ENCODE assay signal across 17 cellular contexts in the genomic region with DNA sequence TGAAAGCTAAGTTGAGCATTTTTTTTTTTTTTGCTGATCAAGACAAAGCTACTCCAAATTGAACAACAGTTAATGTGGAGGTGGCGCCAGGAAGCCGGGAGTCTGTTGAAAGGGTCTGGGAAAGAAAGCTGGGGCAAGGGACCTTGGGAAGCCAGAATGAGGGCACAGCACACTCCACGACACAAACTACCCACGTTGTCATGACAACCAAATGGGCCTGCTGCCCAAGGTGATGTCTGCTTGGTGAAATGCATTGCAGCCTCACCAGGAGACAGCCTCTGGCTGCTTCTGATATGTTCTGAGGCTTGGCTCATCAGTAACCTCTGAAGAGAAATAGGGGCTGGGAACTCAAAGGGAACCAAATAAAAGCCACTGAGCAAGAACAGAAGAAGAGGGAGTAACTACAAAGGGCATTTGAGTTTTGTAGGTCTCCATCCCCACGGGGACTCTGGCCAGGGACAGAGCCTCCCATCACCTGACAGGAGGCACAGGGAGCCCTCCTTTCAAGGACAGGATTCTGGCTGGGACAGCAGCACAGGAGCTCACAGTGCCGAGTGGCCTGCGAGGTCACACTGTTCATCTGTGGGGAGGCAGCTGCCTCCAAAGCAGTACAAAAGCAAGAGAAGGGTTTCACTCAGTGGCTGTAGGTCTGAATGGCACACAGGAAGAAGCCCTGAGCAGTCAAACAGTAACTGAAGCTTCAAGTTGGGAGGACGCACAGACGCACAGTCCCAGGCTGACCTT. TPM values are rescaled to one million over a fixed set of nuclear protein-coding genes. Genes with fewer than 3 reads are reported as not detected.
A peak's percentile ranks its signal among the peaks of the same experiment; 100 is the strongest.
DNase-seq lines count a peak whose midpoint lies in the region; ATAC-seq, FAIRE-seq and TF ChIP-seq lines count a peak whose summit lies in the region.
"Had no signal": no experiment of that assay in that cellular context is flagged by ENCODE, and none has a peak within 500 bp of the region (broad histone marks: within the 10 kb centered on the region; RNA-seq: fewer than 3 reads in every experiment).

No MANE protein-coding gene starts in this region.

- no peak for ATAC-seq in K562
- ATAC-seq in HG03280 (IDR thresholded peaks at IDR 0.05; ENCODE audit: unreplicated experiment) = no peak
- ATAC-seq: pancreas, upper lobe of right lung had no signal

- TF ChIP-seq CTCF in K562 (IDR thresholded peaks at IDR 0.05 in 2 of 3, conservative IDR thresholded peaks at IDR 0.05 in 1 of 3; ENCODE audit: insufficient read depth in 2 of 3, low read depth in 1 of 3, low read length in 3 of 3) (no peak), GM10248 (IDR thresholded peaks at IDR 0.05; ENCODE audit: control extremely low read depth, extremely low read depth, low read depth, missing control alignments) (no peak)

- H2AK5ac ChIP-seq in mesendoderm (ENCODE audit: low read length) = no peak overlapping the region

- TF ChIP-seq POLR2A in K562 (conservative IDR thresholded peaks at IDR 0.05) = no peak

- H3K4me3 ChIP-seq in K562 (no peak overlapping the region), mesendoderm (ENCODE audit: low read length) (no peak overlapping the region), small intestine (ENCODE audit: low read depth in 1 of 2, low read length in 2 of 2) (no peak overlapping the region)
- H3K4me3 ChIP-seq: BLaER1, breast epithelium, pancreas, upper lobe of right lung had no signal

- H4K20me1 ChIP-seq in K562 (replicated peaks; ENCODE audit: control insufficient read depth, insufficient read depth, low read length) = peaks cover 7% of the 10 kb centered on the region; the same call in 1 of the 2 replicates
- H4K20me1 ChIP-seq: BLaER1 had no signal

- no peak overlapping the region for H3K18ac ChIP-seq in mesendoderm (ENCODE audit: low read length)

- H3K79me2 ChIP-seq in K562 (ENCODE audit: control insufficient read depth, insufficient read depth, low read length) (no peaks in the 10 kb centered on the region), mesendoderm (ENCODE audit: control insufficient read depth, insufficient read depth, low read length) (no peaks in the 10 kb centered on the region)

- no peak overlapping the region for H2AFZ ChIP-seq in K562 (ENCODE audit: low read depth, low read length)

- H3K56ac ChIP-seq in mesendoderm (ENCODE audit: low read length) = no peak overlapping the region

- POLR2A ChIA-PET in K562 (lab: Yijun Ruan, JAX) = interaction anchor here (0.6 kb wide), 1 partner anchor 11 kb away, joined by 3 read pairs; no protein-coding TSS in a partner anchor
- POLR2A ChIA-PET in GM10248 (lab: Yijun Ruan, JAX) = interaction anchor here (0.7 kb wide), 1 partner anchor 1489 kb away, joined by 4 read pairs; no protein-coding TSS in a partner anchor

- no peak for TF ChIP-seq EP300 in K562 (IDR thresholded peaks at IDR 0.05; ENCODE audit: low read length)

- H3K27ac ChIP-seq in K562 (ENCODE audit: extremely low read depth, low read depth, low read length) (no peak overlapping the region), mesendoderm (ENCODE audit: low read depth, low read length) (no peak overlapping the region), small intestine (ENCODE audit: low read depth in 1 of 2, low read length in 1 of 2) (no peak overlapping the region)
- H3K27ac ChIP-seq: BLaER1, breast epithelium, pancreas, upper lobe of right lung had no signal

- no peaks in the 10 kb centered on the region for H3K9me1 ChIP-seq in K562 (ENCODE audit: control insufficient read depth, insufficient read depth, low read length)

- H4K8ac ChIP-seq in mesendoderm (ENCODE audit: low read depth, low read length) = no peak overlapping the region

- FAIRE-seq in K562 (lab: Jason Lieb, UNC) (no peak), small intestine (lab: Jason Lieb, UNC) (no peak)
- FAIRE-seq: pancreas had no signal

- no peak overlapping the region for H2BK5ac ChIP-seq in mesendoderm (ENCODE audit: low read length)

- H3K27me3 ChIP-seq in K562 (ENCODE audit: control insufficient read depth in 2 of 2, insufficient read depth in 2 of 2, low read length in 2 of 2) (peaks cover 8 to 62% of the 10 kb centered on the region in 2 experiments; a peak in 4 of 5 replicates), mesendoderm (ENCODE audit: insufficient read depth, low read length, poor library complexity) (no peaks in the 10 kb centered on the region), small intestine (ENCODE audit: control insufficient read depth in 2 of 2, insufficient read depth in 2 of 2, low read length in 2 of 2) (no peaks in the 10 kb centered on the region)
- H3K27me3 ChIP-seq: BLaER1, breast epithelium, pancreas, upper lobe of right lung had no signal

- intact Hi-C loops in K562 (cut with micrococcal nuclease) = no loop called here

- no peak overlapping the region for H4K5ac ChIP-seq in mesendoderm (ENCODE audit: low read length)

- H3K23ac ChIP-seq in mesendoderm (ENCODE audit: low read length) = no peak overlapping the region

- H3K9ac ChIP-seq in K562 (ENCODE audit: insufficient read depth in 1 of 2, low read depth in 2 of 2, low read length in 2 of 2) = no peak overlapping the region
- H3K9ac ChIP-seq in mesendoderm (ENCODE audit: low read length) = no peak overlapping the region
- H3K9ac ChIP-seq: BLaER1 had no signal

- no peak for TF ChIP-seq RAD21 in K562 (CRISPR knock-in tag; conservative IDR thresholded peaks at IDR 0.05 in 1 of 2, IDR thresholded peaks at IDR 0.05 in 1 of 2)

- H3K9me3 ChIP-seq in K562 (replicated peaks; ENCODE audit: control insufficient read depth, insufficient read depth, low read depth, low read length) (no peaks in the 10 kb centered on the region), small intestine (ENCODE audit: control insufficient read depth, low read depth) (no peaks in the 10 kb centered on the region)
- H3K9me3 ChIP-seq: BLaER1, breast epithelium, pancreas, upper lobe of right lung had no signal

- no peak overlapping the region for H3K4ac ChIP-seq in mesendoderm (ENCODE audit: low read depth, low read length)

- no peak overlapping the region for H2BK15ac ChIP-seq in mesendoderm (replicated peaks; ENCODE audit: low read depth)

- no TSS peak for BruUV-seq in K562 (replicated peaks; lab: Mats Ljungman, UMichigan)

- CTCF ChIA-PET in K562 (lab: Yijun Ruan, JAX; ENCODE audit: low intra/inter-chr PET ratio) = no interaction called here
- CTCF ChIA-PET in GM10248 (lab: Yijun Ruan, JAX) = interaction anchor here (0.9 to 1.0 kb wide), 2 partner anchors 14 to 1661 kb away, joined by 3 read pairs; no protein-coding TSS in a partner anchor

- H3K36me3 ChIP-seq in K562 (ENCODE audit: control insufficient read depth, insufficient read depth, low read length) = no peaks in the 10 kb centered on the region
- H3K36me3 ChIP-seq in mesendoderm (ENCODE audit: control insufficient read depth, insufficient read depth, low read length) = no peaks in the 10 kb centered on the region
- H3K36me3 ChIP-seq in small intestine (ENCODE audit: control insufficient read depth in 2 of 2, insufficient read depth in 2 of 2, low read length in 2 of 2) = no peaks in the 10 kb centered on the region
- H3K36me3 ChIP-seq: BLaER1, breast epithelium, pancreas, upper lobe of right lung had no signal

- no peaks in the 10 kb centered on the region for H3K79me1 ChIP-seq in mesendoderm (ENCODE audit: low read length)

- H2BK120ac ChIP-seq in mesendoderm (ENCODE audit: low read depth, low read length) = no peak overlapping the region

- no peak overlapping the region for H3K4me2 ChIP-seq in K562 (ENCODE audit: insufficient read depth, low read length)
- no peak overlapping the region for H3K4me2 ChIP-seq in mesendoderm (ENCODE audit: low read length)
- H3K4me2 ChIP-seq: BLaER1 had no signal

- no peaks in the 10 kb centered on the region for H3K4me1 ChIP-seq in K562 (replicated peaks in 1 of 2; ENCODE audit: control insufficient read depth in 2 of 2, insufficient read depth in 2 of 2, low read length in 2 of 2)
- H3K4me1 ChIP-seq in mesendoderm (ENCODE audit: control insufficient read depth, low read depth, low read length) = peaks cover 6% of the 10 kb centered on the region
- no peaks in the 10 kb centered on the region for H3K4me1 ChIP-seq in small intestine (ENCODE audit: control insufficient read depth in 2 of 2, insufficient read depth in 1 of 2, low read depth in 1 of 2, low read length in 1 of 2)
- H3K4me1 ChIP-seq: breast epithelium, pancreas, upper lobe of right lung had no signal

- in situ Hi-C loops in K562 (cut with MboI) = loop anchor here (5.0 to 25.0 kb wide), 5 partner anchors 50 to 1670 kb away; a partner anchor contains a TSS

- WGBS in K562 (ENCODE audit: insufficient coverage, low coverage, missing lambda C conversion rate) = 0% methylated on average over 9 of the region's 9 CpGs
- WGBS in mesendoderm (ENCODE audit: extremely low coverage, insufficient coverage, low lambda C conversion rate) = no CpG with 5 or more reads among the region's 9 CpGs
- WGBS in small intestine, 3 donors = 68 to 79% (median 69%) methylated on average over 9 of the region's 9 CpGs

- peak; percentile 65 for DNase-seq in DMS79 (lab: John Stamatoyannopoulos, UW)
- peak; percentile 6 for DNase-seq in NCI-H128 (lab: John Stamatoyannopoulos, UW; ENCODE audit: unreplicated experiment)
- no peak for DNase-seq in K562 (ENCODE audit: extremely low read depth in 1 of 4, low spot score in 3 of 4)
- peak; percentile 62 for DNase-seq in mesendoderm
- DNase-seq in small intestine = no peak
- DNase-seq in GM10248 (ENCODE audit: extremely low spot score) = no peak
- no peak for DNase-seq in 8988T
- DNase-seq: activated CD4-positive, alpha-beta T cell treated with anti-CD3 and anti-CD28 coated beads, Interleukin-2, amount 50 U/mL, for 1 hour; activated naive CD4-positive, alpha-beta T cell treated with anti-CD3 and anti-CD28 coated beads, Interleukin-2, amount 10 ng/mL, durations not matched to agents 7 days and 5 days; effector CD8-positive, alpha-beta T cell; left cardiac atrium; pancreas; upper lobe of right lung had no signal

RNA-seq across cellular contexts. Expression of a gene that starts 44.5 kb away (rescaled TPM):
- not detected in 2 replicates for total RNA-seq in K562 (2011; cell fraction: chromatin; rRNA removed; ENCODE audit: low replicate concordance)
- not detected in 2 replicates for total RNA-seq in K562 (2011; cell fraction: nucleolus; rRNA removed)
- total RNA-seq in K562 (2011; cell fraction: nucleoplasm; rRNA removed) = not detected in 2 replicates
- total RNA-seq in K562 (2014; rRNA removed) (not detected in 2 replicates), K562 (2014; rRNA removed; fragmentation: Illumina TruSeq; extraction: Trizol) (not detected in 2 replicates), K562 (2015; rRNA removed; fragmentation: Illumina TruSeq; extraction: Trizol) (not detected in 2 replicates), K562 (2021) (not detected in 2 replicates)
- polyA plus RNA-seq in K562 (2011; rRNA removed) (not detected in 2 replicates), K562 (2014; fragmentation: Illumina TruSeq; extraction: Trizol) (not detected in 2 replicates), K562 (2014; fragmentation: Nextera tagmentation; extraction: Ambion mirVana) (not detected), K562 (2014; rRNA removed) (not detected in 2 replicates), small intestine (under 1 TPM in 1 of 3 donors, not detected in 2; 0.34 TPM)
- not detected in 2 replicates for polyA plus RNA-seq in K562 (2011; cell fraction: cytosol; rRNA removed)
- not detected in 2 replicates for polyA plus RNA-seq in K562 (2011; cell fraction: nucleus; rRNA removed)
- not detected in 2 replicates for polyA plus RNA-seq in K562 (2012)
- not detected in 2 replicates for polyA minus RNA-seq in K562 (2011; rRNA and poly(A)+ RNA removed)
- not detected in 2 replicates for polyA minus RNA-seq in K562 (2011; cell fraction: cytosol; rRNA and poly(A)+ RNA removed)
- polyA minus RNA-seq in K562 (2011; cell fraction: nucleus; rRNA and poly(A)+ RNA removed) = not detected in 2 replicates
- not detected for polyA plus RNA-seq in mesendoderm (2013, experiment 1 of 2)
- not detected for polyA plus RNA-seq in mesendoderm (2013, experiment 2 of 2)
- total RNA-seq: breast epithelium, left cardiac atrium, upper lobe of right lung had no signal
- polyA plus RNA-seq: IgD-negative memory B cell had no signal

RNA-seq across cellular contexts. Expression of a gene that starts 52.8 kb away (rescaled TPM):
- total RNA-seq in K562 (2011; cell fraction: chromatin; rRNA removed; ENCODE audit: low replicate concordance) = not detected in 2 replicates
- not detected in 2 replicates for total RNA-seq in K562 (2011; cell fraction: nucleolus; rRNA removed)
- not detected in 2 replicates for total RNA-seq in K562 (2011; cell fraction: nucleoplasm; rRNA removed)
- total RNA-seq in K562 (2014; rRNA removed) = not detected in 2 replicates
- not detected in 2 replicates for total RNA-seq in K562 (2014; rRNA removed; fragmentation: Illumina TruSeq; extraction: Trizol)
- not detected in 2 replicates for total RNA-seq in K562 (2015; rRNA removed; fragmentation: Illumina TruSeq; extraction: Trizol)
- not detected in 2 replicates for total RNA-seq in K562 (2021)
- polyA plus RNA-seq in K562 (2011; rRNA removed) = not detected in 2 replicates
- not detected in 2 replicates for polyA plus RNA-seq in K562 (2011; cell fraction: cytosol; rRNA removed)
- not detected in 2 replicates for polyA plus RNA-seq in K562 (2011; cell fraction: nucleus; rRNA removed)
- not detected in 2 replicates for polyA plus RNA-seq in K562 (2012)
- polyA plus RNA-seq in K562 (2014; fragmentation: Illumina TruSeq; extraction: Trizol) = not detected in 2 replicates
- polyA plus RNA-seq in K562 (2014; fragmentation: Nextera tagmentation; extraction: Ambion mirVana) = not detected
- not detected in 2 replicates for polyA plus RNA-seq in K562 (2014; rRNA removed)
- not detected in 2 replicates for polyA minus RNA-seq in K562 (2011; rRNA and poly(A)+ RNA removed)
- not detected in 2 replicates for polyA minus RNA-seq in K562 (2011; cell fraction: cytosol; rRNA and poly(A)+ RNA removed)
- polyA minus RNA-seq in K562 (2011; cell fraction: nucleus; rRNA and poly(A)+ RNA removed) = not detected in 2 replicates
- 0.81 TPM for polyA plus RNA-seq in mesendoderm (2013, experiment 1 of 2)
- 1.0 TPM for polyA plus RNA-seq in mesendoderm (2013, experiment 2 of 2)
- polyA plus RNA-seq in small intestine = 1 to 10 TPM in 1 of 3 donors, under 1 TPM in 1, not detected in 1; 0.45 to 1.4 TPM
- polyA plus RNA-seq: IgD-negative memory B cell had no signal

Comparison
In these comparisons a context has a peak if more than half of its experiments do, and no peak if none do; other contexts are left out.
1. DNase-seq: peak in DMS79 (single experiment), NCI-H128 (single experiment) and mesendoderm (single experiment); none in K562 (0 of 4), small intestine (single experiment), GM10248 (single experiment) and 8988T (single experiment).